Comparison of ENCODE assay signal across 20 cellular contexts in genomic region chr18:63264871-63265270, GRCh38. TPM values are rescaled to one million over a fixed set of nuclear protein-coding genes. Genes with fewer than 3 reads are reported as not detected.
A peak's percentile ranks its signal among the peaks of the same experiment; 100 is the strongest.
DNase-seq lines count a peak whose midpoint lies in the region; ATAC-seq and TF ChIP-seq lines count a peak whose summit lies in the region.
"Had no signal": no experiment of that assay in that cellular context is flagged by ENCODE, and none has a peak within 500 bp of the region (broad histone marks: within the 10 kb centered on the region; RNA-seq: fewer than 3 reads in every experiment).

No MANE protein-coding gene starts in this region.

- H3K27me3 ChIP-seq in left lung, result no peaks in the 10 kb centered on the region
- H3K27me3 ChIP-seq: adrenal gland had no signal

- no peak overlapping the region for H3K27ac ChIP-seq in left lung
- H3K27ac ChIP-seq: adrenal gland had no signal

- TF ChIP-seq CTCF in left lung (IDR thresholded peaks at IDR 0.05), result no peak
- no peak for TF ChIP-seq CTCF in omental fat pad (IDR thresholded peaks at IDR 0.05)

- intact Hi-C loops in left lung (cut with DNase I), result no loop called here

- H3K36me3 ChIP-seq in left lung, result no peaks in the 10 kb centered on the region
- H3K36me3 ChIP-seq: adrenal gland had no signal

- DNase-seq in DMS53 treated with DMSO at 0.1 percent for 48 hours (lab: John Stamatoyannopoulos, UW; ENCODE audit: unreplicated experiment), result peak; percentile 99
- DNase-seq in NCI-H1417 treated with DMSO at 0.1 percent for 48 hours (lab: John Stamatoyannopoulos, UW), result peak; percentile 81
- DNase-seq in NCI-H510A (lab: John Stamatoyannopoulos, UW), result peak; percentile 97
- peak in 1 of 2 donors; percentile 68 for DNase-seq in left lung
- no peak for DNase-seq in omental fat pad (ENCODE audit: low spot score)
- DNase-seq in OCI-M1 (lab: John Stamatoyannopoulos, UW), result no peak
- DNase-seq in NCI-H446 treated with DMSO at 0.1 percent for 48 hours (lab: John Stamatoyannopoulos, UW), result no peak
- DNase-seq: activated CD4-positive, alpha-beta T cell treated with anti-CD3 and anti-CD28 coated beads, Interleukin-2, amount 50 U/mL, for 1 hour; activated T-cell treated with anti-CD3 and anti-CD28 coated beads, Interleukin-2, amount 50 U/mL, for 1 hour; adrenal gland; central memory CD4-positive, alpha-beta T cell; DND-41; endodermal cell; KG1; naive thymus-derived CD8-positive, alpha-beta T cell; NCI-H1694 treated with DMSO at 0.1 percent for 48 hours; PC-3; SK-N-SH had no signal

- no peak overlapping the region for H3K4me3 ChIP-seq in left lung
- H3K4me3 ChIP-seq: adrenal gland, GM23338 had no signal

- no peaks in the 10 kb centered on the region for H3K9me3 ChIP-seq in left lung
- H3K9me3 ChIP-seq: adrenal gland, SK-N-SH had no signal

- peaks cover 0 to 22% of the 10 kb centered on the region in 2 donors for H3K4me1 ChIP-seq in left lung
- H3K4me1 ChIP-seq: adrenal gland had no signal

- ATAC-seq in left lung, result peak; percentile 90
- ATAC-seq in omental fat pad (ENCODE audit: low FRiP score), result no peak
- no peak for ATAC-seq in HG02840 (IDR thresholded peaks at IDR 0.05; ENCODE audit: low FRiP score, unreplicated experiment)
- ATAC-seq: GM23338; naive thymus-derived CD8-positive, alpha-beta T cell; PC-3 had no signal

RNA-seq across cellular contexts. Expression of gene BCL2, which starts 54.7 kb away (rescaled TPM):
- total RNA-seq in left lung (1 to 10 TPM; 6.3 to 8.7 TPM), omental fat pad (10 to 100 TPM; 18.4 to 84.5 (median 30.2) TPM)

Comparison
In these comparisons a context has a peak if more than half of its experiments do, and no peak if none do; other contexts are left out.
1. DNase-seq: peak in DMS53 treated with DMSO at 0.1 percent for 48 hours (single experiment), NCI-H1417 treated with DMSO at 0.1 percent for 48 hours (single experiment) and NCI-H510A (single experiment); none in omental fat pad (single experiment), OCI-M1 (single experiment) and NCI-H446 treated with DMSO at 0.1 percent for 48 hours (single experiment).